Comparison of ENCODE assay signal across 9 cellular contexts in the genomic region with DNA sequence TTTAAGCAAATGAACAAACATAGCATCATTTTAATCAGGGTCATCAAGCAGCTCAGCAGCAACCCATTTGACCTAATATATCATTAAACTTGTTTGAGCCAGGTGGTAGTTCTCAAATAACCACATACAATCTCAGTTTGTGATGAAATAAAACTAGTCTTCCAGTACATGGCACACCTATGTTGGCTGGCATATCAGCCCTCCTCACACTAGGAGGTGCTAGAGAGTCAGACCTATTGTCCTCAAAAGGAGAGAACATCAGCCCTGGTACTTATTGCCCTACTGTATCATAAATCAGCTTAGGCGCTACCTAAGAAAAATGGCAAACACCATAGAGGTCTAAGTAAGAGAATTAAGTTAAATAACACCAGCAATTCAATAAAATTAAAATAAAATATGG.
DNase-seq lines count a peak whose midpoint lies in the region; ATAC-seq and TF ChIP-seq lines count a peak whose summit lies in the region.
"Had no signal": no experiment of that assay in that cellular context is flagged by ENCODE, and none has a peak within 500 bp of the region (broad histone marks: within the 10 kb centered on the region; RNA-seq: fewer than 3 reads in every experiment).

No MANE protein-coding gene starts in this region.

- DNase-seq in DMS53 treated with DMSO at 0.1 percent for 48 hours (lab: John Stamatoyannopoulos, UW; ENCODE audit: unreplicated experiment) (peak; percentile 3), GM13977 (ENCODE audit: low spot score) (no peak), PC-9 (no peak), hepatocyte (ENCODE audit: low spot score) (no peak), RKO (ENCODE audit: low spot score) (no peak), GM13976 (ENCODE audit: low spot score) (no peak), NCI-H2107 treated with DMSO at 0.1 percent for 48 hours (lab: John Stamatoyannopoulos, UW; ENCODE audit: unreplicated experiment) (no peak)
- DNase-seq: GF-D8 had no signal

- in situ Hi-C loops in GM13977 (cut with MboI; ENCODE audit: low pct_unique_long_range_greater_than_20kb, low sequenced_read_pairs, unreplicated experiment) (no loop called here), GM13976 (cut with MboI; ENCODE audit: low sequenced_read_pairs, unreplicated experiment) (no loop called here)

- H3K4me2 ChIP-seq in PC-9, result no peak overlapping the region
- no peak overlapping the region for H3K4me2 ChIP-seq in hepatocyte

- no peaks in the 10 kb centered on the region for H3K9me3 ChIP-seq in PC-9 (ENCODE audit: insufficient read depth, low read depth)
- no peaks in the 10 kb centered on the region for H3K9me3 ChIP-seq in hepatocyte (ENCODE audit: low read depth)

- H4K20me1 ChIP-seq in PC-9 (ENCODE audit: insufficient read depth), result no peaks in the 10 kb centered on the region
- H4K20me1 ChIP-seq in hepatocyte (ENCODE audit: insufficient read depth, poor library complexity, severe bottlenecking), result no peaks in the 10 kb centered on the region

- H3K36me3 ChIP-seq in PC-9 (ENCODE audit: low read depth) (no peaks in the 10 kb centered on the region), hepatocyte (replicated peaks; ENCODE audit: insufficient read depth, low read depth) (no peaks in the 10 kb centered on the region)

- H2AFZ ChIP-seq in PC-9, result no peak overlapping the region
- no peak overlapping the region for H2AFZ ChIP-seq in hepatocyte

- H3K27me3 ChIP-seq in PC-9 (ENCODE audit: insufficient read depth, low read depth) (no peaks in the 10 kb centered on the region), hepatocyte (no peaks in the 10 kb centered on the region)

- intact Hi-C loops in PC-9 (cut with micrococcal nuclease; ENCODE audit: unreplicated experiment), result no loop called here

- WGBS in hepatocyte (ENCODE audit: low lambda C conversion rate, missing lambda C conversion rate), result 100% methylated on average over 1 of the region's 1 CpG

- H3F3A ChIP-seq in PC-9 (ENCODE audit: insufficient read depth, low read depth), result no peaks in the 10 kb centered on the region

- H3K27ac ChIP-seq in PC-9, result no peak overlapping the region
- H3K27ac ChIP-seq in hepatocyte, result no peak overlapping the region

- BruUV-seq in PC-9 (replicated peaks; lab: Mats Ljungman, UMichigan), result no TSS peak

- H3K4me3 ChIP-seq in PC-9 (no peak overlapping the region), hepatocyte (no peak overlapping the region)

- CTCF ChIA-PET in PC-9 (lab: Charles Lee), result no interaction called here

- TF ChIP-seq CTCF in GM13977 (IDR thresholded peaks at IDR 0.05; ENCODE audit: extremely low read depth, insufficient read depth, missing control alignments) (peak; percentile 10), PC-9 (conservative IDR thresholded peaks at IDR 0.05) (peak; percentile 44; the same call in 1 of the 2 replicates), hepatocyte (IDR thresholded peaks at IDR 0.05; ENCODE audit: poor library complexity) (peak; percentile 7), GM13976 (IDR thresholded peaks at IDR 0.05; ENCODE audit: borderline replicate concordance, control extremely low read depth, extremely low read depth, insufficient read depth, missing control alignments) (no peak)

- ATAC-seq in HG03521 (IDR thresholded peaks at IDR 0.05; ENCODE audit: unreplicated experiment), result no peak

- H3K4me1 ChIP-seq in PC-9 (replicated peaks; ENCODE audit: insufficient read depth), result no peaks in the 10 kb centered on the region; the same call in 1 of the 2 replicates
- H3K4me1 ChIP-seq in hepatocyte (ENCODE audit: insufficient read depth), result no peaks in the 10 kb centered on the region

- H3K79me2 ChIP-seq in PC-9 (ENCODE audit: low read depth) (no peaks in the 10 kb centered on the region), hepatocyte (no peaks in the 10 kb centered on the region)

- POLR2A ChIA-PET in PC-9 (lab: Charles Lee; ENCODE audit: unreplicated experiment), result no interaction called here

- H3K9me2 ChIP-seq in PC-9 (ENCODE audit: insufficient read depth), result no peaks in the 10 kb centered on the region
- H3K9me2 ChIP-seq in hepatocyte (replicated peaks; ENCODE audit: insufficient read depth), result no peaks in the 10 kb centered on the region
